8 cellular contexts compared by ENCODE assay signal in the genomic region with DNA sequence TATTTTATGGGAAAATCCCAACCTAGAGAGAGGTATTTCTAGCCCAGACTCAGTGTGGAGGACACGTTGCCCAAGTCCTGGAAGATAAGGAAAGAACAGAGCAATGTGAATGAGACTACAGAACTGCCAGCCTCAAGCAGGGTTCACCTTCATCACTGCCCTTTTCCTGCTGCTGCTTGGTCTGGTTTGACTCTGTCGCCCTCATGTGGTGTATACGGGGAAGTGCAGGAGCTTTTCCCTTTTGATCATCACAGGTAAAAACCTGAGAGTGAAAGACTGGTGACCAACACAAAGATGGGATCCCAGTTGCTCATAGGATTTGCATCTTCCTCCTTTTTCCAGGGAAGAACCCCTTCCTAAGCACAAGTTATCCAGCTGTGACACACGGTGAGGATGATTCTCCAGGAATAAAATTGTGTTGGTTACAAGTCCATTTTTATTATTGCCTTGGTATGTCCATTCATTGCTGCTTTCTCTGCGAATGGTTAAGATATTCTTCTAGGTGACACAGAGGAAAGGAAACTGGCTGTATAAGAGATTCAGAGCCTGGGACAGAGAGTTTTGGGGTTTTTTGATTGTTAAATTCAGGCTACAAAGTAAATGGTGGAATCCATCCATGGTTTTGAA.
DNase-seq lines count a peak whose midpoint lies in the region; ATAC-seq and TF ChIP-seq lines count a peak whose summit lies in the region.

No MANE protein-coding gene starts in this region.

- H3K27me3 ChIP-seq in NT2/D1 (ENCODE audit: insufficient read depth, insufficient read length), result peaks cover 5% of the 10 kb centered on the region
- H3K27me3 ChIP-seq in fibroblast of lung (ENCODE audit: control insufficient read depth, insufficient read depth, low read length), result no peaks in the 10 kb centered on the region
- peaks cover 0 to 2% (median 0%) of the 10 kb centered on the region in 4 donors for H3K27me3 ChIP-seq in upper lobe of left lung

- H3K9me3 ChIP-seq in NT2/D1 (ENCODE audit: insufficient read depth, low read length), result peaks cover 7% of the 10 kb centered on the region
- no peaks in the 10 kb centered on the region for H3K9me3 ChIP-seq in fibroblast of lung (ENCODE audit: control insufficient read depth, insufficient read depth, low read depth, low read length)
- H3K9me3 ChIP-seq in upper lobe of left lung, result peaks cover 0 to 4% (median under 1%) of the 10 kb centered on the region in 4 donors

- 2 to 4% methylated on average over 5 of the region's 5 CpGs for WGBS in upper lobe of left lung, 2 donors

- no peak overlapping the region for H3K4me3 Mint-ChIP-seq in Calu3 (ENCODE audit: low read depth, unreplicated experiment)
- H3K4me3 Mint-ChIP-seq in nephron, result no peak overlapping the region

- no peaks in the 10 kb centered on the region for H4K20me1 ChIP-seq in fibroblast of lung (ENCODE audit: control insufficient read depth, extremely low read depth, insufficient read depth, low read length)

- no TSS peak for BruUV-seq in Calu3 (replicated peaks; lab: Mats Ljungman, UMichigan)

- intact Hi-C loops in Calu3 (cut with micrococcal nuclease; ENCODE audit: unreplicated experiment), result loop anchor here (5.0 kb wide), 1 partner anchor 209 kb away; no protein-coding TSS in a partner anchor

- no peak overlapping the region for H3K27ac Mint-ChIP-seq in Calu3 (ENCODE audit: unreplicated experiment)
- no peak overlapping the region for H3K27ac Mint-ChIP-seq in nephron

- peak; percentile 66 for TF ChIP-seq CTCF in Calu3 (IDR thresholded peaks at IDR 0.05; ENCODE audit: unreplicated experiment)
- peak; percentile 98 to 99 for TF ChIP-seq CTCF in fibroblast of lung (conservative IDR thresholded peaks at IDR 0.05 in 1 of 2, IDR thresholded peaks at IDR 0.05 in 1 of 2; ENCODE audit: low read depth in 1 of 2, low read length in 2 of 2)
- peak; percentile 89 to 96 (median 93) for TF ChIP-seq CTCF in nephron (IDR thresholded peaks at IDR 0.05; ENCODE audit: unreplicated experiment in 3 of 3)
- peak; percentile 71 to 95 (median 82) for TF ChIP-seq CTCF in upper lobe of left lung (IDR thresholded peaks at IDR 0.05)

- H3K4me1 ChIP-seq in NT2/D1 (ENCODE audit: insufficient read depth, insufficient read length) (no peaks in the 10 kb centered on the region), fibroblast of lung (ENCODE audit: control insufficient read depth, extremely low read depth, insufficient read depth, low read length) (no peaks in the 10 kb centered on the region), upper lobe of left lung (peaks cover 0 to 6% (median 0%) of the 10 kb centered on the region in 4 donors)

- TF ChIP-seq POLR2A in upper lobe of left lung (IDR thresholded peaks at IDR 0.05), result no peak

- H3K9me3 Mint-ChIP-seq in Calu3 (ENCODE audit: low read depth, unreplicated experiment), result no peaks in the 10 kb centered on the region
- H3K9me3 Mint-ChIP-seq in nephron, result no peaks in the 10 kb centered on the region

- H3K4me2 ChIP-seq in fibroblast of lung (ENCODE audit: extremely low read depth, insufficient read depth, low read length), result no peak overlapping the region

- no peak overlapping the region for H3K9ac ChIP-seq in NT2/D1 (ENCODE audit: insufficient read length, low read depth)
- no peak overlapping the region for H3K9ac ChIP-seq in fibroblast of lung (ENCODE audit: insufficient read depth, low read length)

- TF ChIP-seq EP300 in upper lobe of left lung (IDR thresholded peaks at IDR 0.05), result no peak

- H2AFZ ChIP-seq in fibroblast of lung (ENCODE audit: low read length), result no peak overlapping the region

- peak; percentile 32 for DNase-seq in Calu3
- peak; percentile 15 for DNase-seq in HuH-7.5 (ENCODE audit: low spot score)
- DNase-seq in NT2/D1 (ENCODE audit: low read depth, low spot score), result peak; percentile 54
- DNase-seq in activated T-cell treated with anti-CD3 and anti-CD28 coated beads for 24 hours (ENCODE audit: low read depth), result peak; percentile 51
- DNase-seq in fibroblast of lung (ENCODE audit: low read depth in 2 of 2), result peak; percentile 26 to 58
- DNase-seq in upper lobe of left lung, result peak in 1 of 2 donors; percentile 61

- CTCF ChIA-PET in Calu3 (lab: Charles Lee), result interaction anchor here (0.6 to 1.4 kb wide), 4 partner anchors 164 to 337 kb away, joined by 3 to 7 read pairs (median 6); no protein-coding TSS in a partner anchor

- H3K36me3 ChIP-seq in NT2/D1 (ENCODE audit: insufficient read depth, insufficient read length, low read length) (no peaks in the 10 kb centered on the region), fibroblast of lung (ENCODE audit: control insufficient read depth, insufficient read depth, low read length) (no peaks in the 10 kb centered on the region), upper lobe of left lung (no peaks in the 10 kb centered on the region)

- H3K27ac ChIP-seq in fibroblast of lung (ENCODE audit: insufficient read depth, low read length), result no peak overlapping the region
- no peak overlapping the region for H3K27ac ChIP-seq in upper lobe of left lung

- H3K4me3 ChIP-seq in NT2/D1 (ENCODE audit: insufficient read length, low read depth) (no peak overlapping the region), fibroblast of lung (replicated peaks in 1 of 4; ENCODE audit: control extremely low read depth in 1 of 4, insufficient read depth in 1 of 4, low read depth in 3 of 4, low read length in 4 of 4) (no peak overlapping the region), upper lobe of left lung (no peak overlapping the region)

- ATAC-seq in upper lobe of left lung (ENCODE audit: low FRiP score in 2 of 2), result peak; percentile 77 to 83
- ATAC-seq in HG03159 (IDR thresholded peaks at IDR 0.05; ENCODE audit: unreplicated experiment), result no peak

- H3K36me3 Mint-ChIP-seq in Calu3 (ENCODE audit: insufficient read depth, unreplicated experiment) (no peaks in the 10 kb centered on the region), nephron (ENCODE audit: low read depth) (no peaks in the 10 kb centered on the region)

- no peaks in the 10 kb centered on the region for H3K79me2 ChIP-seq in fibroblast of lung (ENCODE audit: control insufficient read depth, insufficient read depth, low read length)

- H3K27me3 Mint-ChIP-seq in Calu3 (ENCODE audit: unreplicated experiment) (peaks cover 81% of the 10 kb centered on the region), nephron (ENCODE audit: low read depth) (peaks cover 32% of the 10 kb centered on the region)

- H3K4me1 Mint-ChIP-seq in Calu3 (ENCODE audit: low read depth, unreplicated experiment) (no peaks in the 10 kb centered on the region), nephron (no peaks in the 10 kb centered on the region)
